In the genomic region with DNA sequence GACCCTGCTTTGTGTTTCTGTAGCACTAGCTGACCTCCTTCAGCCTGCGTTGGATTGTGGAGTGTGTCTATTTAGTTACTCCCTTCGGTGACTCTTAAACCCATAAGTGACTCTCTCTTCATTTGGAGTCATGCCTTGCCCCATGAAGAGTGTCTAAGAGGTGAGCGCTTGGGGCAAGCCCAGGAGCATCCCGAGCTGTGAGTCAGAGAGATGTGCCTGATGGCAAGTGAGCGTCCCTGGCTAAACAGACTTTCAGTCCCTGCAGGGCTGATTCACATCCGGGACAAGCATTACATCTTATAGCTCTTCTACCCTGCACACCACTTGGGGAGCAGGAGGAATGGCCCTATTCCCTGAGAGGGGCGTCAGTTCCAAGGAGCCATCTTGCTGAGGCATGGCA, we compare ENCODE assay signal across 22 cellular contexts. TPM values are rescaled to one million over a fixed set of nuclear protein-coding genes. Genes with fewer than 3 reads are reported as not detected.
DNase-seq lines count a peak whose midpoint lies in the region; FAIRE-seq and TF ChIP-seq lines count a peak whose summit lies in the region.
"Had no signal": no experiment of that assay in that cellular context is flagged by ENCODE, and none has a peak within 500 bp of the region (broad histone marks: within the 10 kb centered on the region; RNA-seq: fewer than 3 reads in every experiment).

No MANE protein-coding gene starts in this region.

- H3K36me3 Mint-ChIP-seq in activated T-helper 2 cell treated with anti-CD3 and anti-CD28 coated beads, Interferon-gamma antibody, Interleukin-2, Interleukin-4, amounts not matched to agents 10 μg/mL and 5 μg/mL and 100 μg/mL, durations not matched to agents 14 hours and 24 hours and 36 hours (ENCODE audit: low read depth): peaks cover 62% of the 10 kb centered on the region

- peak; percentile 87 for DNase-seq in ELR (ENCODE audit: low read depth)
- no peak for DNase-seq in HTR-8/SVneo (ENCODE audit: insufficient read length, low spot score)
- no peak for DNase-seq in activated T-helper 2 cell treated with anti-CD3 and anti-CD28 coated beads, Interferon-gamma antibody, Interleukin-2, Interleukin-4, amounts not matched to agents 10 μg/mL and 5 μg/mL and 100 μg/mL, durations not matched to agents 14 hours and 24 hours and 36 hours (ENCODE audit: low spot score)
- DNase-seq in kidney tubule cell (ENCODE audit: low spot score): peak; percentile 26
- no peak for DNase-seq in head of caudate nucleus
- no peak for DNase-seq in GM10266 (ENCODE audit: extremely low spot score)
- no peak for DNase-seq in inferior parietal cortex (ENCODE audit: extremely low spot score)
- no peak for DNase-seq in activated CD4-positive, alpha-beta T cell treated with anti-CD3 and anti-CD28 coated beads, Interleukin-2, amount 50 U/mL, for 4 hours
- DNase-seq: Calu3; CD4-positive, alpha-beta memory T cell; DMS53; KG1; NCI-H1048; NCI-H146; NCI-H2081 treated with DMSO at 0.1 percent for 48 hours; NCI-H510A; NCI-H774; PC-9 had no signal

- no peak for TF ChIP-seq CTCF in GM10266 (IDR thresholded peaks at IDR 0.05; ENCODE audit: control insufficient read depth, insufficient read depth, low read depth, missing control alignments)

- no peaks in the 10 kb centered on the region for H3K27me3 Mint-ChIP-seq in activated T-helper 2 cell treated with anti-CD3 and anti-CD28 coated beads, Interferon-gamma antibody, Interleukin-2, Interleukin-4, amounts not matched to agents 10 μg/mL and 5 μg/mL and 100 μg/mL, durations not matched to agents 14 hours and 24 hours and 36 hours (ENCODE audit: low read depth)
- H3K27me3 Mint-ChIP-seq: B cell; CD4-positive, alpha-beta memory T cell had no signal

- intact Hi-C loops in activated T-helper 2 cell treated with anti-CD3 and anti-CD28 coated beads, Interferon-gamma antibody, Interleukin-2, Interleukin-4, amounts not matched to agents 10 μg/mL and 5 μg/mL and 100 μg/mL, durations not matched to agents 14 hours and 24 hours and 36 hours (cut with micrococcal nuclease): loop anchor here (10.0 kb wide), 1 partner anchor 235 kb away; the partner anchor contains the start of gene DIP2B
- intact Hi-C loops in head of caudate nucleus (cut with DNase I): loop anchor here (5.0 kb wide), 1 partner anchor 237 kb away; the partner anchor contains the start of gene DIP2B

- peak; percentile 4 for FAIRE-seq in HTR-8/SVneo (lab: Jason Lieb, UNC)
- FAIRE-seq: G401.6, GM12891, H1 had no signal

- no peak overlapping the region for H3K4me3 Mint-ChIP-seq in activated T-helper 2 cell treated with anti-CD3 and anti-CD28 coated beads, Interferon-gamma antibody, Interleukin-2, Interleukin-4, amounts not matched to agents 10 μg/mL and 5 μg/mL and 100 μg/mL, durations not matched to agents 14 hours and 24 hours and 36 hours (ENCODE audit: low read depth)
- H3K4me3 Mint-ChIP-seq: B cell; CD4-positive, alpha-beta memory T cell had no signal

- H3K4me1 Mint-ChIP-seq in activated T-helper 2 cell treated with anti-CD3 and anti-CD28 coated beads, Interferon-gamma antibody, Interleukin-2, Interleukin-4, amounts not matched to agents 10 μg/mL and 5 μg/mL and 100 μg/mL, durations not matched to agents 14 hours and 24 hours and 36 hours (ENCODE audit: low read depth): no peaks in the 10 kb centered on the region
- H3K4me1 Mint-ChIP-seq: B cell; CD4-positive, alpha-beta memory T cell had no signal

- no peaks in the 10 kb centered on the region for H3K9me3 Mint-ChIP-seq in activated T-helper 2 cell treated with anti-CD3 and anti-CD28 coated beads, Interferon-gamma antibody, Interleukin-2, Interleukin-4, amounts not matched to agents 10 μg/mL and 5 μg/mL and 100 μg/mL, durations not matched to agents 14 hours and 24 hours and 36 hours
- H3K9me3 Mint-ChIP-seq: CD4-positive, alpha-beta memory T cell had no signal

- peak overlapping the region; percentile 74 for H3K27ac Mint-ChIP-seq in activated T-helper 2 cell treated with anti-CD3 and anti-CD28 coated beads, Interferon-gamma antibody, Interleukin-2, Interleukin-4, amounts not matched to agents 10 μg/mL and 5 μg/mL and 100 μg/mL, durations not matched to agents 14 hours and 24 hours and 36 hours
- H3K27ac Mint-ChIP-seq: B cell had no signal

RNA-seq across cellular contexts. Expression of gene ATF1, which starts 24.3 kb away (rescaled TPM):
- 58.8 and 63.0 TPM in 2 replicates for total RNA-seq in activated T-helper 2 cell treated with anti-CD3 and anti-CD28 coated beads, Interferon-gamma antibody, Interleukin-2, Interleukin-4, amounts not matched to agents 10 μg/mL and 5 μg/mL and 100 μg/mL, durations not matched to agents 14 hours and 24 hours and 36 hours

Comparison
In these comparisons a context has a peak if more than half of its experiments do, and no peak if none do; other contexts are left out.
1. DNase-seq: peak in ELR (single experiment) and kidney tubule cell (single experiment); none in HTR-8/SVneo (single experiment), activated T-helper 2 cell treated with anti-CD3 and anti-CD28 coated beads, Interferon-gamma antibody, Interleukin-2, Interleukin-4, amounts not matched to agents 10 μg/mL and 5 μg/mL and 100 μg/mL, durations not matched to agents 14 hours and 24 hours and 36 hours (single experiment), head of caudate nucleus (0 of 42), GM10266 (single experiment), inferior parietal cortex (single experiment) and activated CD4-positive, alpha-beta T cell treated with anti-CD3 and anti-CD28 coated beads, Interleukin-2, amount 50 U/mL, for 4 hours (0 of 2).